Comparison of ENCODE assay signal across 10 cellular contexts in the genomic region with DNA sequence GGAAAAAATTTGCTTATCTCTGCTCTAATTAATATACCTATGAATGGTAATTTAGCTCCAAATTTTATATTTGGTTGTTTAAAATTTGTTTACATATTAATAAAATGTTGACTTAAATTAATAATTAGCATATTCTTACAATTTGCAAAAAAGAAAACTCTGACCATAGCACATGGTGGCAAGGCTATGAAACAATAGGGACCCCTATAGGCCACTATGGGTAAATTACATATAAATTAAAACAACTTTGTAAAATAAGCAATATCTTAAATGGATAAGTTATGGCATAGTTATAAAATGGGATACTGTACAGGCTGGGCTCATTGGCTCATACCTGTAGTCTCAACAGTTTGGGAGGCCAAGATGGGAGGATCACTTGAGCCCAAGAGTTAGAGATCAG.
A peak's percentile ranks its signal among the peaks of the same experiment; 100 is the strongest.
DNase-seq lines count a peak whose midpoint lies in the region; ATAC-seq and TF ChIP-seq lines count a peak whose summit lies in the region.
"Had no signal": no experiment of that assay in that cellular context is flagged by ENCODE, and none has a peak within 500 bp of the region (broad histone marks: within the 10 kb centered on the region; RNA-seq: fewer than 3 reads in every experiment).

No MANE protein-coding gene starts in this region.

- no peak for ATAC-seq in GM21390 (IDR thresholded peaks at IDR 0.05; ENCODE audit: unreplicated experiment)

- no peak overlapping the region for H3K27ac Mint-ChIP-seq in osteocyte (ENCODE audit: unreplicated experiment)

- peaks cover 16% of the 10 kb centered on the region for H3K4me1 Mint-ChIP-seq in osteocyte (ENCODE audit: unreplicated experiment)

- H3K36me3 Mint-ChIP-seq in osteocyte (ENCODE audit: unreplicated experiment): no peaks in the 10 kb centered on the region

- TF ChIP-seq CTCF in choroid plexus epithelial cell (conservative IDR thresholded peaks at IDR 0.05; ENCODE audit: low read depth, low read length) (peak; percentile 64), osteocyte (IDR thresholded peaks at IDR 0.05) (peak; percentile 60)

- H3K27me3 Mint-ChIP-seq in osteocyte (ENCODE audit: unreplicated experiment): peaks cover 6% of the 10 kb centered on the region

- no peak overlapping the region for H3K4me3 ChIP-seq in choroid plexus epithelial cell (ENCODE audit: low read depth, low read length)

- DNase-seq in NCI-H1092 treated with DMSO at 0.1 percent for 48 hours (lab: John Stamatoyannopoulos, UW) (peak; percentile 14), NCI-H1092 (lab: John Stamatoyannopoulos, UW) (no peak), NCI-H446 treated with DMSO at 0.1 percent for 48 hours (lab: John Stamatoyannopoulos, UW) (peak; percentile 22), choroid plexus epithelial cell (ENCODE audit: low read depth) (peak; percentile 54), osteocyte (ENCODE audit: extremely low spot score, unreplicated experiment) (no peak), putamen (ENCODE audit: low spot score) (no peak), HPDE6-E6E7 (ENCODE audit: extremely low spot score) (no peak)
- DNase-seq: hypothalamus, NCI-H1417 treated with DMSO at 0.1 percent for 48 hours had no signal

- H3K9me3 Mint-ChIP-seq in osteocyte (ENCODE audit: unreplicated experiment): no peaks in the 10 kb centered on the region

- H3K4me3 Mint-ChIP-seq in osteocyte (ENCODE audit: unreplicated experiment): no peak overlapping the region

Comparison
In these comparisons a context has a peak if more than half of its experiments do, and no peak if none do; other contexts are left out.
1. DNase-seq: peak in NCI-H1092 treated with DMSO at 0.1 percent for 48 hours (single experiment), NCI-H446 treated with DMSO at 0.1 percent for 48 hours (single experiment) and choroid plexus epithelial cell (single experiment); none in NCI-H1092 (single experiment), osteocyte (single experiment), putamen (single experiment) and HPDE6-E6E7 (single experiment).